10 cellular contexts compared by ENCODE assay signal in the genomic region with DNA sequence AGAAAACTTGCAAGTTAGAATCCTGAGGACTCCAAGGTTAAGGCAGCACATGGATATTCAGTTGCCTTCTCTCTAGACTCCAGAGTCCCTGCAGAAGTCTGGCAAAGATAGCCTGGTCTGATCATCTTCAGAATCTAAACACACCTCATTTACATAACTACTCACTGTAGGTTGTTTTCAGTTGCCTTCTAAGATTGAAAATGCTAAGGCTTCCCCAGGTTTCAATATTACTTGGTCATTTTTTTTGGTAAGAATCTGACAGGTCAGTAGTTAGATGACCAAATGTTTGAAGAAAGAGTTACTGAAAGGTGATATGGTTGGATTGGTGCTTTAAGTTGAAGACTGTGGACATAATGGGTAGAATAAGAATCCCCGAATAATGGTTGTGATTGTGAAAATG.
DNase-seq lines count a peak whose midpoint lies in the region; ATAC-seq, FAIRE-seq and TF ChIP-seq lines count a peak whose summit lies in the region.
"Had no signal": no experiment of that assay in that cellular context is flagged by ENCODE, and none has a peak within 500 bp of the region (broad histone marks: within the 10 kb centered on the region; RNA-seq: fewer than 3 reads in every experiment).

No MANE protein-coding gene starts in this region.

- ATAC-seq in GM19023 (IDR thresholded peaks at IDR 0.05; ENCODE audit: unreplicated experiment), result peak; percentile 91
- peak; percentile 70 for ATAC-seq in HG02571 (IDR thresholded peaks at IDR 0.05; ENCODE audit: unreplicated experiment)
- ATAC-seq in HG03457 (IDR thresholded peaks at IDR 0.05; ENCODE audit: unreplicated experiment), result peak; percentile 75
- ATAC-seq in HG03139 (IDR thresholded peaks at IDR 0.05; ENCODE audit: unreplicated experiment), result no peak
- ATAC-seq: body of pancreas had no signal

- H4K20me1 ChIP-seq in smooth muscle cell (ENCODE audit: low read depth), result no peaks in the 10 kb centered on the region

- peak overlapping the region; percentile 29 for H3K4me2 ChIP-seq in smooth muscle cell

- H3K27ac ChIP-seq in smooth muscle cell (ENCODE audit: low read depth) (peak overlapping the region; percentile 71), small intestine (ENCODE audit: low read depth in 1 of 2, low read length in 1 of 2) (no peak overlapping the region)
- H3K27ac ChIP-seq: body of pancreas, psoas muscle had no signal

- H3K4me1 ChIP-seq in smooth muscle cell (ENCODE audit: low read depth) (peaks cover 25% of the 10 kb centered on the region), small intestine (ENCODE audit: control insufficient read depth in 2 of 2, insufficient read depth in 1 of 2, low read depth in 1 of 2, low read length in 1 of 2) (no peaks in the 10 kb centered on the region)
- H3K4me1 ChIP-seq: body of pancreas, psoas muscle had no signal

- TF ChIP-seq CTCF in smooth muscle cell (IDR thresholded peaks at IDR 0.05; ENCODE audit: borderline replicate concordance, insufficient read depth, poor library complexity, severe bottlenecking), result no peak

- DNase-seq in smooth muscle cell (lab: John Stamatoyannopoulos, UW; ENCODE audit: unreplicated experiment), result no peak
- DNase-seq in NCI-H1417 treated with DMSO at 0.1 percent for 48 hours (lab: John Stamatoyannopoulos, UW), result no peak
- DNase-seq in small intestine, result no peak
- DNase-seq: body of pancreas, NCI-H524, psoas muscle had no signal

- H3F3A ChIP-seq in smooth muscle cell (ENCODE audit: low read depth), result no peaks in the 10 kb centered on the region

- H2AFZ ChIP-seq in smooth muscle cell (ENCODE audit: low read depth), result no peak overlapping the region

- no peaks in the 10 kb centered on the region for H3K79me2 ChIP-seq in smooth muscle cell (ENCODE audit: low read depth)

- no peak overlapping the region for H3K9ac ChIP-seq in smooth muscle cell (ENCODE audit: low read depth)

- H3K27me3 ChIP-seq in smooth muscle cell (ENCODE audit: low read depth) (no peaks in the 10 kb centered on the region), small intestine (ENCODE audit: control insufficient read depth in 2 of 2, insufficient read depth in 2 of 2, low read length in 2 of 2) (peaks cover 0 to 1% of the 10 kb centered on the region in 2 donors)
- H3K27me3 ChIP-seq: body of pancreas had no signal

- 82% methylated on average over 1 of the region's 1 CpG for WGBS in smooth muscle cell (ENCODE audit: low lambda C conversion rate)
- 75 to 83% (median 79%) methylated on average over 1 of the region's 1 CpG for WGBS in small intestine, 3 donors

- H3K9me3 ChIP-seq in smooth muscle cell (replicated peaks; ENCODE audit: low read depth), result no peaks in the 10 kb centered on the region
- H3K9me3 ChIP-seq in small intestine (ENCODE audit: control insufficient read depth, low read depth), result no peaks in the 10 kb centered on the region
- H3K9me3 ChIP-seq: body of pancreas, psoas muscle had no signal

- no peak for FAIRE-seq in small intestine (lab: Jason Lieb, UNC)

- no peaks in the 10 kb centered on the region for H3K36me3 ChIP-seq in smooth muscle cell (ENCODE audit: low read depth)
- H3K36me3 ChIP-seq in small intestine (ENCODE audit: control insufficient read depth in 2 of 2, insufficient read depth in 2 of 2, low read length in 2 of 2), result no peaks in the 10 kb centered on the region

- no peak overlapping the region for H3K4me3 ChIP-seq in smooth muscle cell
- no peak overlapping the region for H3K4me3 ChIP-seq in small intestine (ENCODE audit: low read depth in 1 of 2, low read length in 2 of 2)
- H3K4me3 ChIP-seq: body of pancreas, psoas muscle had no signal
